Comparison of ENCODE assay signal across 1 cellular context in genomic region chr7:98878365-98879197, GRCh38.
TF ChIP-seq lines count a peak whose summit lies in the region.

Gene TRRAP, plus strand, starts transcription at chr7:98878532. Its CDS starts 2,619 bp downstream, at chr7:98881151.

TF ChIP-seq in HepG2, 621 proteins besides CTCF, POLR2A, EP300 and RAD21 (continued from another document and continues in another):
- TF ChIP-seq, protein P1, sequence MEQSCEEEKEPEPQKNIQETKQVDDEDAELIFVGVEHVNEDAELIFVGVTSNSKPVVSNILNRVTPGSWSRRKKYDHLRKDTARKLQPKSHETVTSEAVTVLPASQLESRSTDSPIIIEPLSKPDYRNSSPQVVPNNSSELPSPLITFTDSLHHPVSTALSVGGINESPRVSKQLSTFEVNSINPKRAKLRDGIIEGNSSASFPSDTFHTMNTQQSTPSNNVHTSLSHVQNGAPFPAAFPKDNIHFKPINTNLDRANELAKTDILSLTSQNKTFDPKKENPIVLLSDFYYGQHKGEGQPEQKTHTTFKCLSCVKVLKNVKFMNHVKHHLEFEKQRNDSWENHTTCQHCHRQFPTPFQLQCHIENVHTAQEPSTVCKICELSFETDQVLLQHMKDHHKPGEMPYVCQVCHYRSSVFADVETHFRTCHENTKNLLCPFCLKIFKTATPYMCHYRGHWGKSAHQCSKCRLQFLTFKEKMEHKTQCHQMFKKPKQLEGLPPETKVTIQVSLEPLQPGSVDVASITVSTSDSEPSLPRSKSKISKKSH (CRISPR knock-in tag; IDR thresholded peaks at IDR 0.05; ENCODE audit: borderline replicate concordance) = 0 out of 2 replicates have a peak, but pooled peaks have one; percentile 51
- peak; percentile 5; the same call in 1 of the 2 replicates for TF ChIP-seq FOSL1 (CRISPR knock-in tag; IDR thresholded peaks at IDR 0.05; ENCODE audit: borderline replicate concordance)
- peak; percentile 71; the same call in 1 of the 2 replicates for TF ChIP-seq ZMAT3 (CRISPR knock-in tag; conservative IDR thresholded peaks at IDR 0.05)
- TF ChIP-seq KDM2A (CRISPR knock-in tag; IDR thresholded peaks at IDR 0.05; ENCODE audit: borderline replicate concordance, low read depth) = peak; percentile 88
- no peak for TF ChIP-seq HOMEZ (CRISPR knock-in tag; IDR thresholded peaks at IDR 0.05; ENCODE audit: low read depth)
- TF ChIP-seq SP140L (CRISPR knock-in tag; IDR thresholded peaks at IDR 0.05; ENCODE audit: borderline replicate concordance) = 0 out of 2 replicates have a peak, but pooled peaks have one; percentile 23
- TF ChIP-seq, protein P2, sequence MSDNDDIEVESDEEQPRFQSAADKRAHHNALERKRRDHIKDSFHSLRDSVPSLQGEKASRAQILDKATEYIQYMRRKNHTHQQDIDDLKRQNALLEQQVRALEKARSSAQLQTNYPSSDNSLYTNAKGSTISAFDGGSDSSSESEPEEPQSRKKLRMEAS (IDR thresholded peaks at IDR 0.05) = 0 out of 2 replicates have a peak, but pooled peaks have one; percentile 43
- TF ChIP-seq HMGXB4 (CRISPR knock-in tag; IDR thresholded peaks at IDR 0.05; ENCODE audit: borderline replicate concordance in 1 of 2, low read depth in 1 of 2) = peak; percentile 98 to 99
- TF ChIP-seq ARID5B (CRISPR knock-in tag; IDR thresholded peaks at IDR 0.05) = peak; percentile 41; the same call in 1 of the 2 replicates
- peak; percentile 81; the same call in 1 of the 2 replicates for TF ChIP-seq IRF9 (CRISPR knock-in tag; IDR thresholded peaks at IDR 0.05; ENCODE audit: borderline replicate concordance)
- peak; percentile 70 for TF ChIP-seq IKZF4 (CRISPR knock-in tag; IDR thresholded peaks at IDR 0.05; ENCODE audit: borderline replicate concordance, low read depth, not compliant biosample characterization)
- peak; percentile 72 for TF ChIP-seq ZMYM4 (CRISPR knock-in tag; IDR thresholded peaks at IDR 0.05)
- peak; percentile 30; the same call in 1 of the 2 replicates for TF ChIP-seq ZNF143 (CRISPR knock-in tag; IDR thresholded peaks at IDR 0.05)
- 0 out of 2 replicates have a peak, but pooled peaks have one; percentile 16 for TF ChIP-seq RNF2 (conservative IDR thresholded peaks at IDR 0.05; ENCODE audit: low read depth)
- TF ChIP-seq ZC3H13 (CRISPR knock-in tag; IDR thresholded peaks at IDR 0.05) = 0 out of 2 replicates have a peak, but pooled peaks have one; percentile 24
- TF ChIP-seq, protein P3, sequence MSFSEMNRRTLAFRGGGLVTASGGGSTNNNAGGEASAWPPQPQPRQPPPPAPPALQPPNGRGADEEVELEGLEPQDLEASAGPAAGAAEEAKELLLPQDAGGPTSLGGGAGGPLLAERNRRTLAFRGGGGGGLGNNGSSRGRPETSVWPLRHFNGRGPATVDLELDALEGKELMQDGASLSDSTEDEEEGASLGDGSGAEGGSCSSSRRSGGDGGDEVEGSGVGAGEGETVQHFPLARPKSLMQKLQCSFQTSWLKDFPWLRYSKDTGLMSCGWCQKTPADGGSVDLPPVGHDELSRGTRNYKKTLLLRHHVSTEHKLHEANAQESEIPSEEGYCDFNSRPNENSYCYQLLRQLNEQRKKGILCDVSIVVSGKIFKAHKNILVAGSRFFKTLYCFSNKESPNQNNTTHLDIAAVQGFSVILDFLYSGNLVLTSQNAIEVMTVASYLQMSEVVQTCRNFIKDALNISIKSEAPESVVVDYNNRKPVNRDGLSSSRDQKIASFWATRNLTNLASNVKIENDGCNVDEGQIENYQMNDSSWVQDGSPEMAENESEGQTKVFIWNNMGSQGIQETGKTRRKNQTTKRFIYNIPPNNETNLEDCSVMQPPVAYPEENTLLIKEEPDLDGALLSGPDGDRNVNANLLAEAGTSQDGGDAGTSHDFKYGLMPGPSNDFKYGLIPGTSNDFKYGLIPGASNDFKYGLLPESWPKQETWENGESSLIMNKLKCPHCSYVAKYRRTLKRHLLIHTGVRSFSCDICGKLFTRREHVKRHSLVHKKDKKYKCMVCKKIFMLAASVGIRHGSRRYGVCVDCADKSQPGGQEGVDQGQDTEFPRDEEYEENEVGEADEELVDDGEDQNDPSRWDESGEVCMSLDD (CRISPR knock-in tag; IDR thresholded peaks at IDR 0.05; ENCODE audit: borderline replicate concordance) = 0 out of 2 replicates have a peak, but pooled peaks have one; percentile 64
- TF ChIP-seq, protein P4, sequence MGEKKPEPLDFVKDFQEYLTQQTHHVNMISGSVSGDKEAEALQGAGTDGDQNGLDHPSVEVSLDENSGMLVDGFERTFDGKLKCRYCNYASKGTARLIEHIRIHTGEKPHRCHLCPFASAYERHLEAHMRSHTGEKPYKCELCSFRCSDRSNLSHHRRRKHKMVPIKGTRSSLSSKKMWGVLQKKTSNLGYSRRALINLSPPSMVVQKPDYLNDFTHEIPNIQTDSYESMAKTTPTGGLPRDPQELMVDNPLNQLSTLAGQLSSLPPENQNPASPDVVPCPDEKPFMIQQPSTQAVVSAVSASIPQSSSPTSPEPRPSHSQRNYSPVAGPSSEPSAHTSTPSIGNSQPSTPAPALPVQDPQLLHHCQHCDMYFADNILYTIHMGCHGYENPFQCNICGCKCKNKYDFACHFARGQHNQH (CRISPR knock-in tag; IDR thresholded peaks at IDR 0.05) = peak; percentile 50; the same call in 1 of the 2 replicates
- peak; percentile 57 for TF ChIP-seq BORCS8-MEF2B (CRISPR knock-in tag; IDR thresholded peaks at IDR 0.05)
- peak; percentile 65; the same call in 1 of the 2 replicates for TF ChIP-seq ZNF790 (CRISPR knock-in tag; IDR thresholded peaks at IDR 0.05; ENCODE audit: borderline replicate concordance)
- TF ChIP-seq ZNF33A (CRISPR knock-in tag; IDR thresholded peaks at IDR 0.05; ENCODE audit: borderline replicate concordance) = no peak
- peak; percentile 36 for TF ChIP-seq ZNF883 (CRISPR knock-in tag; IDR thresholded peaks at IDR 0.05; ENCODE audit: not compliant biosample characterization)
- TF ChIP-seq PHF8 (CRISPR knock-in tag; IDR thresholded peaks at IDR 0.05) = peak; percentile 90
- TF ChIP-seq ZNF337 (CRISPR knock-in tag; IDR thresholded peaks at IDR 0.05; ENCODE audit: borderline replicate concordance, low read depth) = 0 out of 2 replicates have a peak, but pooled peaks have one; percentile 79
- peak; percentile 50 for TF ChIP-seq SAP130 (CRISPR knock-in tag; IDR thresholded peaks at IDR 0.05; ENCODE audit: low read depth)
- peak; percentile 81; the same call in 1 of the 2 replicates for TF ChIP-seq ZNF567 (CRISPR knock-in tag; IDR thresholded peaks at IDR 0.05; ENCODE audit: borderline replicate concordance)
- TF ChIP-seq CCDC6 (CRISPR knock-in tag; IDR thresholded peaks at IDR 0.05) = 0 out of 2 replicates have a peak, but pooled peaks have one; percentile 22
- TF ChIP-seq, protein P5, sequence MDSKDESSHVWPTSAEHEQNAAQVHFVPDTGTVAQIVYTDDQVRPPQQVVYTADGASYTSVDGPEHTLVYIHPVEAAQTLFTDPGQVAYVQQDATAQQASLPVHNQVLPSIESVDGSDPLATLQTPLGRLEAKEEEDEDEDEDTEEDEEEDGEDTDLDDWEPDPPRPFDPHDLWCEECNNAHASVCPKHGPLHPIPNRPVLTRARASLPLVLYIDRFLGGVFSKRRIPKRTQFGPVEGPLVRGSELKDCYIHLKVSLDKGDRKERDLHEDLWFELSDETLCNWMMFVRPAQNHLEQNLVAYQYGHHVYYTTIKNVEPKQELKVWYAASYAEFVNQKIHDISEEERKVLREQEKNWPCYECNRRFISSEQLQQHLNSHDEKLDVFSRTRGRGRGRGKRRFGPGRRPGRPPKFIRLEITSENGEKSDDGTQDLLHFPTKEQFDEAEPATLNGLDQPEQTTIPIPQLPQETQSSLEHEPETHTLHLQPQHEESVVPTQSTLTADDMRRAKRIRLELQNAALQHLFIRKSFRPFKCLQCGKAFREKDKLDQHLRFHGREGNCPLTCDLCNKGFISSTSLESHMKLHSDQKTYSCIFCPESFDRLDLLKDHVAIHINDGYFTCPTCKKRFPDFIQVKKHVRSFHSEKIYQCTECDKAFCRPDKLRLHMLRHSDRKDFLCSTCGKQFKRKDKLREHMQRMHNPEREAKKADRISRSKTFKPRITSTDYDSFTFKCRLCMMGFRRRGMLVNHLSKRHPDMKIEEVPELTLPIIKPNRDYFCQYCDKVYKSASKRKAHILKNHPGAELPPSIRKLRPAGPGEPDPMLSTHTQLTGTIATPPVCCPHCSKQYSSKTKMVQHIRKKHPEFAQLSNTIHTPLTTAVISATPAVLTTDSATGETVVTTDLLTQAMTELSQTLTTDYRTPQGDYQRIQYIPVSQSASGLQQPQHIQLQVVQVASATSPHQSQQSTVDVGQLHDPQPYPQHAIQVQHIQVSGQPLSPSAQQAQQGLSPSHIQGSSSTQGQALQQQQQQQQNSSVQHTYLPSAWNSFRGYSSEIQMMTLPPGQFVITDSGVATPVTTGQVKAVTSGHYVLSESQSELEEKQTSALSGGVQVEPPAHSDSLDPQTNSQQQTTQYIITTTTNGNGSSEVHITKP (CRISPR knock-in tag; IDR thresholded peaks at IDR 0.05; ENCODE audit: low read depth) = 0 out of 2 replicates have a peak, but pooled peaks have one; percentile 16
- TF ChIP-seq THAP9 (CRISPR knock-in tag; IDR thresholded peaks at IDR 0.05; ENCODE audit: borderline replicate concordance) = 0 out of 2 replicates have a peak, but pooled peaks have one; percentile 22
- TF ChIP-seq ZBTB7B (CRISPR knock-in tag; IDR thresholded peaks at IDR 0.05) = peak; percentile 63; the same call in 1 of the 2 replicates
- peak; percentile 86 for TF ChIP-seq IRX3 (CRISPR knock-in tag; IDR thresholded peaks at IDR 0.05; ENCODE audit: borderline replicate concordance, low read depth)
- no peak for TF ChIP-seq ZMYM2 (CRISPR knock-in tag; IDR thresholded peaks at IDR 0.05)
- TF ChIP-seq ZNF225 (CRISPR knock-in tag; IDR thresholded peaks at IDR 0.05) = peak; percentile 94
- TF ChIP-seq DMAP1 (CRISPR knock-in tag; IDR thresholded peaks at IDR 0.05) = peak; percentile 84; the same call in 1 of the 2 replicates
